In the genomic region with DNA sequence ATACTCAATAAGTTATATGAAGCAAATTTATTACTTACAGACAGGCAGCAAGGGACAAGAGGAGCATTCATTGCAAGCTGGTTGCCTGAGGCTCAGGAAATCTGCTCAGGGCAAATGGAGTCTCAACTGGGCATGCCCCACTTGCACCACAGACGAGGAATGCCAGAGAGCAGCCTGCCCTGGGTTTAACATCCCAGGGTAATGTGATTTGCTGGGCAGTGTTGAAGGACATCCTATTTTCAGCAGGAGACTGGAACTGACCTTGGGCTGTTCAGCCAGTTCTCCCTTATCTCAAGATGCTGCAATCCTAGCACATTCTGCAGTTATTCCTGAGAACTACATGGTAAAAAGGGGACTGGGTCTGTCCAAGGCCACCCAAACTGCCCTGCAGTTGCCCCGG, we compare ENCODE assay signal across 23 cellular contexts.
"Had no signal": no experiment of that assay in that cellular context is flagged by ENCODE, and none has a peak within 500 bp of the region (broad histone marks: within the 10 kb centered on the region; RNA-seq: fewer than 3 reads in every experiment).

No MANE protein-coding gene starts in this region.

- H3K27me3 Mint-ChIP-seq: stimulated activated naive CD8-positive, alpha-beta T cell treated with anti-CD3 and anti-CD28 coated beads, Interleukin-15, amount 100 ng/mL, for 72 hours had no signal

- H3K27me3 ChIP-seq: ascending aorta, neural progenitor cell had no signal

- H3K36me3 ChIP-seq: ascending aorta, neural progenitor cell, WERI-Rb-1 had no signal

- H3K4me3 ChIP-seq: ascending aorta, mucosa of descending colon, neural progenitor cell, psoas muscle, smooth muscle cell had no signal

- H3K9me3 Mint-ChIP-seq: activated naive CD4-positive, alpha-beta T cell treated with anti-CD3 and anti-CD28 coated beads, Interleukin-2, amount 10 ng/mL, durations not matched to agents 7 days and 5 days; activated naive CD8-positive, alpha-beta T cell treated with anti-CD3 and anti-CD28 coated beads, Interleukin-2, amount 50 U/mL, for 24 hours; effector memory CD8-positive, alpha-beta T cell; stimulated activated naive CD8-positive, alpha-beta T cell treated with anti-CD3 and anti-CD28 coated beads, Interleukin-15, amount 100 ng/mL, for 72 hours; type B pancreatic cell had no signal

- DNase-seq: activated CD4-positive, alpha-beta T cell treated with anti-CD3 and anti-CD28 coated beads for 1 hour; activated CD8-positive, alpha-beta memory T cell treated with anti-CD3 and anti-CD28 coated beads for 24 hours; activated CD8-positive, alpha-beta memory T cell treated with anti-CD3 and anti-CD28 coated beads, Interleukin-2, amount 50 U/mL, for 48 hours; activated effector memory CD4-positive, alpha-beta T cell treated with Interleukin-2 at 50 U/mL for 16 hours; activated naive CD4-positive, alpha-beta T cell treated with anti-CD3 and anti-CD28 coated beads, Interleukin-2, amount 10 ng/mL, durations not matched to agents 7 days and 5 days; activated naive CD8-positive, alpha-beta T cell treated with anti-CD3 and anti-CD28 coated beads, Interleukin-2, amount 50 U/mL, for 24 hours; activated T-cell treated with anti-CD3 and anti-CD28 coated beads, Interleukin-2, amount 50 U/mL, for 48 hours; dermis blood vessel endothelial cell; effector memory CD8-positive, alpha-beta T cell; foreskin fibroblast; glutamatergic neuron; mesenchymal stem cell; mucosa of descending colon; naive B cell; psoas muscle; stimulated activated CD4-positive, alpha-beta T cell treated with anti-CD3 and anti-CD28 coated beads, Interleukin-4, amount 100 ng/mL, for 1 hour; stimulated activated naive CD8-positive, alpha-beta T cell treated with anti-CD3 and anti-CD28 coated beads, Interleukin-15, amount 100 ng/mL, for 72 hours; WERI-Rb-1 had no signal

- H3K27ac ChIP-seq: ascending aorta, neural progenitor cell, psoas muscle, WERI-Rb-1 had no signal

- H3K27ac Mint-ChIP-seq: activated naive CD4-positive, alpha-beta T cell treated with anti-CD3 and anti-CD28 coated beads, Interleukin-2, amount 10 ng/mL, durations not matched to agents 7 days and 5 days; activated naive CD8-positive, alpha-beta T cell treated with anti-CD3 and anti-CD28 coated beads, Interleukin-2, amount 50 U/mL, for 24 hours; effector memory CD8-positive, alpha-beta T cell; neural progenitor cell; stimulated activated naive CD8-positive, alpha-beta T cell treated with anti-CD3 and anti-CD28 coated beads, Interleukin-15, amount 100 ng/mL, for 72 hours; type B pancreatic cell had no signal

- H3K36me3 Mint-ChIP-seq: activated naive CD4-positive, alpha-beta T cell treated with anti-CD3 and anti-CD28 coated beads, Interleukin-2, amount 10 ng/mL, durations not matched to agents 7 days and 5 days; naive B cell; neural progenitor cell; type B pancreatic cell had no signal

- H3K9me3 ChIP-seq: ascending aorta, mucosa of descending colon, psoas muscle had no signal

- H3K4me3 Mint-ChIP-seq: activated naive CD4-positive, alpha-beta T cell treated with anti-CD3 and anti-CD28 coated beads, Interleukin-2, amount 10 ng/mL, durations not matched to agents 7 days and 5 days; activated naive CD8-positive, alpha-beta T cell treated with anti-CD3 and anti-CD28 coated beads, Interleukin-2, amount 50 U/mL, for 24 hours; effector memory CD8-positive, alpha-beta T cell; neural progenitor cell; stimulated activated naive CD8-positive, alpha-beta T cell treated with anti-CD3 and anti-CD28 coated beads, Interleukin-15, amount 100 ng/mL, for 72 hours; type B pancreatic cell had no signal

- ATAC-seq: activated naive CD8-positive, alpha-beta T cell treated with anti-CD3 and anti-CD28 coated beads, Interleukin-2, amount 50 U/mL, for 24 hours; effector memory CD8-positive, alpha-beta T cell; mucosa of descending colon; psoas muscle; sciatic nerve; stimulated activated naive CD8-positive, alpha-beta T cell treated with anti-CD3 and anti-CD28 coated beads, Interleukin-15, amount 100 ng/mL, for 72 hours had no signal
